In genomic region chr20:16729565-16730460, GRCh38 we compare ENCODE assay signal across 1 cellular context.
TF ChIP-seq lines count a peak whose summit lies in the region.

Gene SNRPB2 (plus strand): TSS chr20:16730026. CDS start chr20:16731703, 1,677 bp downstream.

TF ChIP-seq in WTC11, 78 proteins besides CTCF, POLR2A, EP300 and RAD21 (continued from another document):
- TF ChIP-seq ZNF281 (CRISPR knock-in tag; IDR thresholded peaks at IDR 0.05) (no peak), NR2C2 (CRISPR knock-in tag; IDR thresholded peaks at IDR 0.05) (no peak), FOXK1 (CRISPR knock-in tag; IDR thresholded peaks at IDR 0.05) (peak; percentile 84), ZNF416 (CRISPR knock-in tag; IDR thresholded peaks at IDR 0.05) (no peak), ETV6 (CRISPR knock-in tag; IDR thresholded peaks at IDR 0.05) (peak; percentile 96), AFF4 (CRISPR knock-in tag; IDR thresholded peaks at IDR 0.05; ENCODE audit: borderline replicate concordance) (no peak), NR3C1 (CRISPR knock-in tag; conservative IDR thresholded peaks at IDR 0.05; ENCODE audit: low read depth) (no peak), GABPB1 (CRISPR knock-in tag; IDR thresholded peaks at IDR 0.05) (peak; percentile 93), GTF2I (CRISPR knock-in tag; conservative IDR thresholded peaks at IDR 0.05) (no peak), MAX (CRISPR knock-in tag; IDR thresholded peaks at IDR 0.05) (peak; percentile 87), ATF6 (CRISPR knock-in tag; IDR thresholded peaks at IDR 0.05) (no peak), ZNF671 (CRISPR knock-in tag; IDR thresholded peaks at IDR 0.05) (no peak), SOX15 (CRISPR knock-in tag; IDR thresholded peaks at IDR 0.05) (no peak), ZMAT4 (CRISPR knock-in tag; IDR thresholded peaks at IDR 0.05) (no peak), IRF2 (CRISPR knock-in tag; IDR thresholded peaks at IDR 0.05; ENCODE audit: borderline replicate concordance, low read depth) (no peak), MXD4 (CRISPR knock-in tag; IDR thresholded peaks at IDR 0.05; ENCODE audit: borderline replicate concordance) (no peak), NFATC4 (CRISPR knock-in tag; IDR thresholded peaks at IDR 0.05) (no peak), ZSCAN18 (CRISPR knock-in tag; IDR thresholded peaks at IDR 0.05) (no peak)
- TF ChIP-seq, protein P1, sequence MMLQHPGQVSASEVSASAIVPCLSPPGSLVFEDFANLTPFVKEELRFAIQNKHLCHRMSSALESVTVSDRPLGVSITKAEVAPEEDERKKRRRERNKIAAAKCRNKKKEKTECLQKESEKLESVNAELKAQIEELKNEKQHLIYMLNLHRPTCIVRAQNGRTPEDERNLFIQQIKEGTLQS (CRISPR knock-in tag; conservative IDR thresholded peaks at IDR 0.05), result no peak
- TF ChIP-seq, protein P2, sequence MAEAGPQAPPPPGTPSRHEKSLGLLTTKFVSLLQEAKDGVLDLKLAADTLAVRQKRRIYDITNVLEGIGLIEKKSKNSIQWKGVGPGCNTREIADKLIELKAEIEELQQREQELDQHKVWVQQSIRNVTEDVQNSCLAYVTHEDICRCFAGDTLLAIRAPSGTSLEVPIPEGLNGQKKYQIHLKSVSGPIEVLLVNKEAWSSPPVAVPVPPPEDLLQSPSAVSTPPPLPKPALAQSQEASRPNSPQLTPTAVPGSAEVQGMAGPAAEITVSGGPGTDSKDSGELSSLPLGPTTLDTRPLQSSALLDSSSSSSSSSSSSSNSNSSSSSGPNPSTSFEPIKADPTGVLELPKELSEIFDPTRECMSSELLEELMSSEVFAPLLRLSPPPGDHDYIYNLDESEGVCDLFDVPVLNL (CRISPR knock-in tag; IDR thresholded peaks at IDR 0.05; ENCODE audit: borderline replicate concordance, low read depth), result no peak
- TF ChIP-seq, protein P3, sequence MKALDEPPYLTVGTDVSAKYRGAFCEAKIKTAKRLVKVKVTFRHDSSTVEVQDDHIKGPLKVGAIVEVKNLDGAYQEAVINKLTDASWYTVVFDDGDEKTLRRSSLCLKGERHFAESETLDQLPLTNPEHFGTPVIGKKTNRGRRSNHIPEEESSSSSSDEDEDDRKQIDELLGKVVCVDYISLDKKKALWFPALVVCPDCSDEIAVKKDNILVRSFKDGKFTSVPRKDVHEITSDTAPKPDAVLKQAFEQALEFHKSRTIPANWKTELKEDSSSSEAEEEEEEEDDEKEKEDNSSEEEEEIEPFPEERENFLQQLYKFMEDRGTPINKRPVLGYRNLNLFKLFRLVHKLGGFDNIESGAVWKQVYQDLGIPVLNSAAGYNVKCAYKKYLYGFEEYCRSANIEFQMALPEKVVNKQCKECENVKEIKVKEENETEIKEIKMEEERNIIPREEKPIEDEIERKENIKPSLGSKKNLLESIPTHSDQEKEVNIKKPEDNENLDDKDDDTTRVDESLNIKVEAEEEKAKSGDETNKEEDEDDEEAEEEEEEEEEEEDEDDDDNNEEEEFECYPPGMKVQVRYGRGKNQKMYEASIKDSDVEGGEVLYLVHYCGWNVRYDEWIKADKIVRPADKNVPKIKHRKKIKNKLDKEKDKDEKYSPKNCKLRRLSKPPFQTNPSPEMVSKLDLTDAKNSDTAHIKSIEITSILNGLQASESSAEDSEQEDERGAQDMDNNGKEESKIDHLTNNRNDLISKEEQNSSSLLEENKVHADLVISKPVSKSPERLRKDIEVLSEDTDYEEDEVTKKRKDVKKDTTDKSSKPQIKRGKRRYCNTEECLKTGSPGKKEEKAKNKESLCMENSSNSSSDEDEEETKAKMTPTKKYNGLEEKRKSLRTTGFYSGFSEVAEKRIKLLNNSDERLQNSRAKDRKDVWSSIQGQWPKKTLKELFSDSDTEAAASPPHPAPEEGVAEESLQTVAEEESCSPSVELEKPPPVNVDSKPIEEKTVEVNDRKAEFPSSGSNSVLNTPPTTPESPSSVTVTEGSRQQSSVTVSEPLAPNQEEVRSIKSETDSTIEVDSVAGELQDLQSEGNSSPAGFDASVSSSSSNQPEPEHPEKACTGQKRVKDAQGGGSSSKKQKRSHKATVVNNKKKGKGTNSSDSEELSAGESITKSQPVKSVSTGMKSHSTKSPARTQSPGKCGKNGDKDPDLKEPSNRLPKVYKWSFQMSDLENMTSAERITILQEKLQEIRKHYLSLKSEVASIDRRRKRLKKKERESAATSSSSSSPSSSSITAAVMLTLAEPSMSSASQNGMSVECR (CRISPR knock-in tag; IDR thresholded peaks at IDR 0.05; ENCODE audit: borderline replicate concordance), result 0 out of 2 replicates have a peak, but pooled peaks have one; percentile 3
